35 cellular contexts compared by ENCODE assay signal in genomic region chr4:40367451-40367850, GRCh38. TPM values are rescaled to one million over a fixed set of nuclear protein-coding genes. Genes with fewer than 3 reads are reported as not detected.
"Had no signal": no experiment of that assay in that cellular context is flagged by ENCODE, and none has a peak within 500 bp of the region (broad histone marks: within the 10 kb centered on the region; RNA-seq: fewer than 3 reads in every experiment).

No MANE protein-coding gene starts in this region.

- DNase-seq: activated CD4-positive, alpha-beta T cell treated with anti-CD3 and anti-CD28 coated beads for 36 hours; activated CD4-positive, CD25-positive, alpha-beta regulatory T cell; activated CD8-positive, alpha-beta memory T cell treated with anti-CD3 and anti-CD28 coated beads, Interleukin-2, amount 10 ng/mL, durations not matched to agents 7 days and 5 days; activated CD8-positive, alpha-beta T cell treated with anti-CD3 and anti-CD28 coated beads, Interleukin-2, amount 10 ng/mL, durations not matched to agents 7 days and 5 days; activated T-cell treated with anti-CD3 and anti-CD28 coated beads, Interleukin-2, amount 50 U/mL, for 48 hours; aorta; caudate nucleus; cortex of kidney; foreskin melanocyte; heart right ventricle; islet precursor cell; left ventricle myocardium superior; mammary epithelial cell; naive B cell; nephron progenitor cell; stimulated activated CD4-positive, alpha-beta T cell treated with anti-CD3 and anti-CD28 coated beads, Interleukin-4, amount 100 ng/mL, for 24 hours; stomach; tibial artery had no signal

- FAIRE-seq: endothelial cell of umbilical vein had no signal

- H3K27me3 ChIP-seq: neutrophil, stomach, tibial artery had no signal

- H3K36me3 ChIP-seq: heart right ventricle, neutrophil, stomach, tibial artery had no signal

- ATAC-seq: activated CD4-positive, alpha-beta T cell treated with anti-CD3 and anti-CD28 coated beads for 36 hours; activated CD8-positive, alpha-beta memory T cell treated with anti-CD3 and anti-CD28 coated beads, Interleukin-2, amount 10 ng/mL, durations not matched to agents 7 days and 5 days; activated CD8-positive, alpha-beta T cell treated with anti-CD3 and anti-CD28 coated beads, Interleukin-2, amount 10 ng/mL, durations not matched to agents 7 days and 5 days; heart right ventricle; left ventricle myocardium superior; sciatic nerve; stimulated activated memory B cell treated with anti-CD40 and anti-IgM and Interleukin-4, amounts not matched to agents 10 μg/mL and 1 μg/mL and 100 μg/mL, for 72 hours had no signal

- H3K36me3 Mint-ChIP-seq: activated CD8-positive, alpha-beta memory T cell treated with anti-CD3 and anti-CD28 coated beads, Interleukin-2, amount 10 ng/mL, durations not matched to agents 7 days and 5 days; activated naive CD8-positive, alpha-beta T cell; brain; naive B cell; stimulated activated memory B cell treated with anti-CD40 and anti-IgM and Interleukin-4, amounts not matched to agents 10 μg/mL and 1 μg/mL and 100 μg/mL, for 72 hours had no signal

- H3K9me3 Mint-ChIP-seq: activated T-helper 2 cell treated with anti-CD3 and anti-CD28 coated beads, Interferon-gamma antibody, Interleukin-2, Interleukin-4, amounts not matched to agents 10 μg/mL and 5 μg/mL and 100 μg/mL, durations not matched to agents 14 hours and 24 hours and 36 hours; naive B cell; stimulated activated memory B cell treated with anti-CD40 and anti-IgM and Interleukin-4, amounts not matched to agents 10 μg/mL and 1 μg/mL and 100 μg/mL, for 72 hours had no signal

- H3K4me1 ChIP-seq: heart right ventricle, tibial artery had no signal

- H3K9me3 ChIP-seq: heart right ventricle, neutrophil, stomach, tibial artery had no signal

- H3K4me1 Mint-ChIP-seq: activated CD4-positive, alpha-beta T cell treated with anti-CD3 and anti-CD28 coated beads for 36 hours had no signal

- H3K27ac Mint-ChIP-seq: activated CD4-positive, alpha-beta T cell treated with anti-CD3 and anti-CD28 coated beads for 36 hours; activated CD8-positive, alpha-beta memory T cell treated with anti-CD3 and anti-CD28 coated beads, Interleukin-2, amount 10 ng/mL, durations not matched to agents 7 days and 5 days; activated CD8-positive, alpha-beta T cell treated with anti-CD3 and anti-CD28 coated beads, Interleukin-2, amount 10 ng/mL, durations not matched to agents 7 days and 5 days; activated naive CD8-positive, alpha-beta T cell; activated T-helper 2 cell treated with anti-CD3 and anti-CD28 coated beads, Interferon-gamma antibody, Interleukin-2, Interleukin-4, amounts not matched to agents 10 μg/mL and 5 μg/mL and 100 μg/mL, durations not matched to agents 14 hours and 24 hours and 36 hours; brain; nephron progenitor cell; progenitor cell of endocrine pancreas; stimulated activated memory B cell treated with anti-CD40 and anti-IgM and Interleukin-4, amounts not matched to agents 10 μg/mL and 1 μg/mL and 100 μg/mL, for 72 hours had no signal

- H3K4me3 Mint-ChIP-seq: activated CD4-positive, alpha-beta T cell treated with anti-CD3 and anti-CD28 coated beads for 36 hours; activated CD8-positive, alpha-beta memory T cell treated with anti-CD3 and anti-CD28 coated beads, Interleukin-2, amount 10 ng/mL, durations not matched to agents 7 days and 5 days; activated CD8-positive, alpha-beta T cell treated with anti-CD3 and anti-CD28 coated beads, Interleukin-2, amount 10 ng/mL, durations not matched to agents 7 days and 5 days; activated naive CD8-positive, alpha-beta T cell; brain; naive B cell; nephron progenitor cell; stimulated activated memory B cell treated with anti-CD40 and anti-IgM and Interleukin-4, amounts not matched to agents 10 μg/mL and 1 μg/mL and 100 μg/mL, for 72 hours had no signal

- H3K4me3 ChIP-seq: heart right ventricle, skin epidermis, stomach, tibial artery had no signal

- H3K27ac ChIP-seq: heart right ventricle, neutrophil, skin epidermis, stomach, tibial artery had no signal

- H3K27me3 Mint-ChIP-seq: activated CD4-positive, alpha-beta T cell treated with anti-CD3 and anti-CD28 coated beads for 36 hours; activated CD8-positive, alpha-beta memory T cell treated with anti-CD3 and anti-CD28 coated beads, Interleukin-2, amount 10 ng/mL, durations not matched to agents 7 days and 5 days; activated naive CD8-positive, alpha-beta T cell; brain; naive B cell; progenitor cell of endocrine pancreas; stimulated activated memory B cell treated with anti-CD40 and anti-IgM and Interleukin-4, amounts not matched to agents 10 μg/mL and 1 μg/mL and 100 μg/mL, for 72 hours had no signal

RNA-seq across cellular contexts. Expression of gene CHRNA9, which starts 32.3 kb away (rescaled TPM):
- total RNA-seq: activated CD4-positive, alpha-beta T cell treated with anti-CD3 and anti-CD28 coated beads for 36 hours; activated T-helper 2 cell treated with anti-CD3 and anti-CD28 coated beads, Interferon-gamma antibody, Interleukin-2, Interleukin-4, amounts not matched to agents 10 μg/mL and 5 μg/mL and 100 μg/mL, durations not matched to agents 14 hours and 24 hours and 36 hours; aorta; chondrocyte; endothelial cell of umbilical vein; glomerular endothelial cell; heart right ventricle; left ventricle myocardium superior; osteocyte; renal cortical epithelial cell; sciatic nerve; stomach; T-helper 1 cell treated with Interleukin-12 subunit alpha and Interleukin-12 subunit beta and Interleukin-4 antibody, amounts not matched to agents 30 ng/mL and 1 ng/mL, for 36 hours; urinary bladder had no signal
- polyA plus RNA-seq: adipose tissue, aorta, endothelial cell of umbilical vein, esophagus, heart right ventricle had no signal
